ENCODE assay signal across 10 cellular contexts in the genomic region with DNA sequence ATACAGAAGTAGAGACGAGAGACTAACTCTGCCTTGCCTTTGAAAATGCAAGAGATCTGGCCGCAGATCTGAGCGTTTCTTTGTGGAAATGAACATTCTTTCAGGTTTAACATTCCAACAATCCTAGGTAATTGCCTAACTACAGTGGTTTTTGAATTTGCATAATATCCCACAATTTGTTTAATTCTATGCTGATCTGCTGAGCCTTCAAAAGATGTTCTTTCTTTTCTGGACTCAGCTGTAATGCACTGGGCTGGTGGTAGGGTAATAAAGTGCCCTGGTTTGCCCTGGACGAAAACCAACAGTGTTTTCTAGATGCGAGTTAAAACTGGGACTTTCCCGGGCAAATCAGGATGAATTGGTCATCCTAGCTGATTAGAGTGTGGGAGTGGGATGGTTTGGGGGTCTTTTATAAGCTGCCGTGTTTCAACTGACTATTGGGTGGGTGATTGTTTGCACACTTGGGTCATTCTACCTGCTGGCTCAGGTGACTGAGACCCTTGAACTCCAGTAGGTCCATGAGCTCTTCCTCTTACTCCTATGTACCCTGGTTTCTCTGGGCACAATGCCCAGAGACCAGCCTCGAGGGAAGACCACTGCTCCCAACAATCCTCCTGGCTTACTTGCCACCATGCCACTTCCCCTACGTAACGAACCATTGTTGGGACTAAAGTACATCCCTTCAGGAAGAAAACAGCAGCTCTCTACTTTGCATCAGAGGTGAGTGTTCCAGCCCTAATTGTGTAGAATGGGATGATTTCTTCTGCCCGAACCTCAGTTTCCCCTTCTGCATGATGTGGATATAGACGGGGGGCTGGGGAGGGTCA. TPM values are rescaled to one million over a fixed set of nuclear protein-coding genes. Genes with fewer than 3 reads are reported as not detected.
DNase-seq lines count a peak whose midpoint lies in the region; ATAC-seq and TF ChIP-seq lines count a peak whose summit lies in the region.
"Had no signal": no experiment of that assay in that cellular context is flagged by ENCODE, and none has a peak within 500 bp of the region (broad histone marks: within the 10 kb centered on the region; RNA-seq: fewer than 3 reads in every experiment).

No MANE protein-coding gene starts in this region.

- WGBS in spleen, 5 donors, result 66 to 82% (median 76%) methylated on average over 12 of the region's 12 CpGs

- no peaks in the 10 kb centered on the region for H3K36me3 ChIP-seq in spleen

- H3K9me3 ChIP-seq in spleen, result no peaks in the 10 kb centered on the region

- peak overlapping the region in 6 of 8 donors; percentile 48 to 87 (median 82) for H3K27ac ChIP-seq in spleen

- peak; percentile 59 for DNase-seq in HT-29 (ENCODE audit: low spot score)
- DNase-seq in astrocyte of the hippocampus (ENCODE audit: low read depth, low spot score), result peak; percentile 92
- DNase-seq in kidney glomerular epithelial cell (lab: John Stamatoyannopoulos, UW), result peak; percentile 79
- DNase-seq in spleen, result no peak
- DNase-seq in GM19238 (ENCODE audit: insufficient read length, low spot score), result no peak
- DNase-seq in NCI-H2029 (lab: John Stamatoyannopoulos, UW), result no peak
- DNase-seq in middle frontal gyrus (ENCODE audit: extremely low spot score, low spot score), result no peak
- DNase-seq: activated CD4-positive, alpha-beta memory T cell treated with anti-CD3 and anti-CD28 coated beads for 36 hours; NCI-H446 treated with DMSO at 0.1 percent for 48 hours had no signal

- no peak for TF ChIP-seq CTCF in spleen (IDR thresholded peaks at IDR 0.05 in 8 of 11, conservative IDR thresholded peaks at IDR 0.05 in 3 of 11)

- H3K4me3 ChIP-seq in spleen, result no peak overlapping the region

- ATAC-seq in GM18909 (IDR thresholded peaks at IDR 0.05; ENCODE audit: poor library complexity, unreplicated experiment), result no peak

- intact Hi-C loops in spleen (cut with DNase I; ENCODE audit: low total_unique reads), result no loop called here

- peaks cover 5 to 28% (median 17%) of the 10 kb centered on the region in 7 donors for H3K27me3 ChIP-seq in spleen (replicated peaks in 1 of 7)

- peaks cover 5 to 43% (median 23%) of the 10 kb centered on the region in 6 donors for H3K4me1 ChIP-seq in spleen

- no peak for TF ChIP-seq POLR2A in spleen (IDR thresholded peaks at IDR 0.05)

RNA-seq across cellular contexts. Expression of a gene that starts 3.4 kb away (rescaled TPM):
- 1.5 and 3.4 TPM in 2 replicates for total RNA-seq in HT-29 (2014; rRNA removed; shearing (Covaris generic))
- total RNA-seq in spleen, result 1 to 10 TPM in 4 of 7 donors, under 1 TPM in 3; 0.09 to 2.8 (median 1.1) TPM
- 1 to 10 TPM in 1 of 3 donors, under 1 TPM in 2; 0.06 to 1.4 (median 0.08) TPM for polyA plus RNA-seq in spleen

Comparison
In these comparisons a context has a peak if more than half of its experiments do, and no peak if none do; other contexts are left out.
1. DNase-seq: peak in HT-29 (single experiment), astrocyte of the hippocampus (single experiment) and kidney glomerular epithelial cell (single experiment); none in spleen (single experiment), GM19238 (single experiment), NCI-H2029 (single experiment) and middle frontal gyrus (single experiment).